In genomic region chrX:140572724-140573123, GRCh38 we compare ENCODE assay signal across 9 cellular contexts.
DNase-seq lines count a peak whose midpoint lies in the region; ATAC-seq, FAIRE-seq and TF ChIP-seq lines count a peak whose summit lies in the region.
"Had no signal": no experiment of that assay in that cellular context is flagged by ENCODE, and none has a peak within 500 bp of the region (broad histone marks: within the 10 kb centered on the region; RNA-seq: fewer than 3 reads in every experiment).

No MANE protein-coding gene starts in this region.

- 0% methylated on average over 1 of the region's 1 CpG for WGBS in small intestine, 3 donors

- no peaks in the 10 kb centered on the region for H3K4me1 ChIP-seq in foreskin keratinocyte
- no peaks in the 10 kb centered on the region for H3K4me1 ChIP-seq in small intestine (ENCODE audit: control insufficient read depth in 2 of 2, insufficient read depth in 1 of 2, low read depth in 1 of 2, low read length in 1 of 2)
- H3K4me1 ChIP-seq: BLaER1 had no signal

- H3K27me3 ChIP-seq in foreskin keratinocyte (no peaks in the 10 kb centered on the region), small intestine (ENCODE audit: control insufficient read depth in 2 of 2, insufficient read depth in 2 of 2, low read length in 2 of 2) (no peaks in the 10 kb centered on the region)

- peak; percentile 40 for TF ChIP-seq CTCF in foreskin keratinocyte (conservative IDR thresholded peaks at IDR 0.05)

- no peaks in the 10 kb centered on the region for H3K36me3 ChIP-seq in small intestine (ENCODE audit: control insufficient read depth in 2 of 2, insufficient read depth in 2 of 2, low read length in 2 of 2)
- H3K36me3 ChIP-seq: BLaER1 had no signal

- in situ Hi-C loops in SK-MEL-5 (cut with HindIII; ENCODE audit: low pct_unique_long_range_greater_than_20kb, low sequenced_read_pairs) = no loop called here

- DNase-seq in DMS153 (lab: John Stamatoyannopoulos, UW) = peak; percentile 5
- no peak for DNase-seq in DMS153 treated with DMSO at 0.1 percent for 48 hours (lab: John Stamatoyannopoulos, UW; ENCODE audit: unreplicated experiment)
- peak; percentile 67 for DNase-seq in SK-MEL-5 (ENCODE audit: low read depth, low spot score)
- no peak for DNase-seq in foreskin keratinocyte
- DNase-seq in small intestine = peak; percentile 6

- H3K27ac ChIP-seq in foreskin keratinocyte (no peak overlapping the region), small intestine (ENCODE audit: low read depth in 1 of 2, low read length in 1 of 2) (no peak overlapping the region)
- H3K27ac ChIP-seq: BLaER1 had no signal

- H3K4me3 ChIP-seq in small intestine (ENCODE audit: low read depth in 1 of 2, low read length in 2 of 2) = no peak overlapping the region
- H3K4me3 ChIP-seq: BLaER1 had no signal

- FAIRE-seq in small intestine (lab: Jason Lieb, UNC) = no peak

- H3K9me3 ChIP-seq in small intestine (ENCODE audit: control insufficient read depth, low read depth) = no peaks in the 10 kb centered on the region
- H3K9me3 ChIP-seq: BLaER1 had no signal

- ATAC-seq in GM18907 (IDR thresholded peaks at IDR 0.05; ENCODE audit: unreplicated experiment) (peak; percentile 94), HG03378 (IDR thresholded peaks at IDR 0.05; ENCODE audit: unreplicated experiment) (peak; percentile 95), foreskin keratinocyte (peak; percentile 32), HG02759 (IDR thresholded peaks at IDR 0.05; ENCODE audit: unreplicated experiment) (no peak)

Comparison
In these comparisons a context has a peak if more than half of its experiments do, and no peak if none do; other contexts are left out.
1. DNase-seq: peak in DMS153 (single experiment), SK-MEL-5 (single experiment) and small intestine (single experiment); none in DMS153 treated with DMSO at 0.1 percent for 48 hours (single experiment) and foreskin keratinocyte (0 of 2).